ENCODE assay signal across 8 cellular contexts in the genomic region with DNA sequence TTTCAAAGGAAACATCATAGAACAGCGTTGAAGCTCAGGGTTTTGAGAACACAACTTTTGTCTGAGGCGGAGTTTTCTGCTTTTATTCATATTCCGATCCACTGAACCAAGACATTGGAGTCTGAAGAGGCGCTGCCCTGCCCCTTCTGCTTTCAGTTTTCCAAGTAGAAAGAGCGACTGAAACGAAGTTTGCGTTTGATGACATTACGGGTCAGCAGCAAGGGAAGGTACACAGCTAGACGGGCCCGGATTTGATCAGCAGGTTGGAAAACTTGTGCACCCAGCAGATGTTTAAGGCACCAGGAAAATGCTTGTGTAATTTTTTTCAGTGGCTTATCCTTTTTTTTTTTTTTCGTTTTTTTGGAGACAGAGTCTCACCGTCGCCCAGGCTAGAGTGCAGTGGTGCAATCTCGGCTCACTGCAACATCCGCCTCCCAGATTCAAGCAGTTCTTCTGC. TPM values are rescaled to one million over a fixed set of nuclear protein-coding genes. Genes with fewer than 3 reads are reported as not detected.
DNase-seq lines count a peak whose midpoint lies in the region; ATAC-seq and TF ChIP-seq lines count a peak whose summit lies in the region.

No MANE protein-coding gene starts in this region.

- WGBS in mammary epithelial cell (ENCODE audit: low coverage, missing lambda C conversion rate), result 82% methylated on average over 12 of the region's 15 CpGs

- H3K4me3 ChIP-seq in mammary epithelial cell (replicated peaks in 1 of 3; ENCODE audit: insufficient read depth in 1 of 3, low read depth in 2 of 3, low read length in 3 of 3) (no peak overlapping the region), muscle layer of colon (ENCODE audit: low read depth in 1 of 2, low read length in 2 of 2) (no peak overlapping the region)

- H3K4me1 Mint-ChIP-seq in activated naive CD4-positive, alpha-beta T cell treated with anti-CD3 and anti-CD28 coated beads, Interleukin-2, amount 10 ng/mL, durations not matched to agents 7 days and 5 days, result peaks cover 74% of the 10 kb centered on the region
- peaks cover 36% of the 10 kb centered on the region for H3K4me1 Mint-ChIP-seq in type B pancreatic cell (ENCODE audit: unreplicated experiment)

- H3K9me3 ChIP-seq in mammary epithelial cell (replicated peaks; ENCODE audit: insufficient read depth, low read length), result no peaks in the 10 kb centered on the region
- no peaks in the 10 kb centered on the region for H3K9me3 ChIP-seq in muscle layer of colon (ENCODE audit: low read length)

- CTCF ChIA-PET in activated naive CD4-positive, alpha-beta T cell treated with anti-CD3 and anti-CD28 coated beads, Interleukin-2, amount 10 ng/mL, durations not matched to agents 7 days and 5 days (lab: Charles Lee), result interaction anchor here (1.1 to 5.4 kb wide), 5 partner anchors 11 to 45 kb away, joined by 5 to 22 read pairs (median 7); no protein-coding TSS in a partner anchor
- CTCF ChIA-PET in mammary epithelial cell (lab: Charles Lee; ENCODE audit: low non-redundant PET), result no interaction called here

- TF ChIP-seq CTCF in mammary epithelial cell (conservative IDR thresholded peaks at IDR 0.05 in 1 of 2, IDR thresholded peaks at IDR 0.05 in 1 of 2; ENCODE audit: extremely low read depth in 1 of 2, insufficient read depth in 1 of 2, low read depth in 1 of 2, low read length in 2 of 2), result no peak
- no peak for TF ChIP-seq CTCF in type B pancreatic cell (conservative IDR thresholded peaks at IDR 0.05)

- dilution Hi-C loops in mammary epithelial cell (cut with HindIII; ENCODE audit: low sequenced_read_pairs), result loop anchor here (10.0 kb wide), 2 partner anchors 58 to 338 kb away; no protein-coding TSS in a partner anchor

- H3K4me3 Mint-ChIP-seq in activated naive CD4-positive, alpha-beta T cell treated with anti-CD3 and anti-CD28 coated beads, Interleukin-2, amount 10 ng/mL, durations not matched to agents 7 days and 5 days, result peak overlapping the region; percentile 70
- peak overlapping the region; percentile 37 for H3K4me3 Mint-ChIP-seq in type B pancreatic cell

- no peaks in the 10 kb centered on the region for H3K27me3 ChIP-seq in mammary epithelial cell (ENCODE audit: insufficient read depth, low read length)
- no peaks in the 10 kb centered on the region for H3K27me3 ChIP-seq in muscle layer of colon (ENCODE audit: control insufficient read depth in 1 of 2, insufficient read depth in 2 of 2, low read length in 2 of 2)

- BruUV-seq in mammary epithelial cell (replicated peaks; lab: Mats Ljungman, UMichigan), result TSS peak; percentile 74

- no peaks in the 10 kb centered on the region for H3K27me3 Mint-ChIP-seq in activated naive CD4-positive, alpha-beta T cell treated with anti-CD3 and anti-CD28 coated beads, Interleukin-2, amount 10 ng/mL, durations not matched to agents 7 days and 5 days
- no peaks in the 10 kb centered on the region for H3K27me3 Mint-ChIP-seq in type B pancreatic cell

- H3K36me3 ChIP-seq in mammary epithelial cell (ENCODE audit: insufficient read depth, low read length) (no peaks in the 10 kb centered on the region), muscle layer of colon (ENCODE audit: insufficient read depth, low read length) (peaks cover 5% of the 10 kb centered on the region)

- H3K9ac ChIP-seq in mammary epithelial cell (ENCODE audit: insufficient read depth, low read length) (peak overlapping the region; percentile 99), muscle layer of colon (ENCODE audit: low read length) (no peak overlapping the region)

- no peaks in the 10 kb centered on the region for H3K9me3 Mint-ChIP-seq in activated naive CD4-positive, alpha-beta T cell treated with anti-CD3 and anti-CD28 coated beads, Interleukin-2, amount 10 ng/mL, durations not matched to agents 7 days and 5 days
- no peaks in the 10 kb centered on the region for H3K9me3 Mint-ChIP-seq in type B pancreatic cell

- intact Hi-C loops in mammary epithelial cell (cut with micrococcal nuclease), result loop anchor here (1.0 to 5.0 kb wide), 4 partner anchors 16 to 296 kb away; no protein-coding TSS in a partner anchor

- H3K27ac ChIP-seq in mammary epithelial cell (ENCODE audit: insufficient read depth, low read depth, low read length), result peak overlapping the region; percentile 100
- peak overlapping the region; percentile 93 for H3K27ac ChIP-seq in muscle layer of colon (ENCODE audit: low read depth, low read length)

- H2AFZ ChIP-seq in mammary epithelial cell (ENCODE audit: low read depth, low read length), result no peak overlapping the region

- no peak for ATAC-seq in left lobe of liver

- H4K20me1 ChIP-seq in mammary epithelial cell (ENCODE audit: insufficient read depth, low read length), result no peaks in the 10 kb centered on the region

- H3K4me1 ChIP-seq in mammary epithelial cell (ENCODE audit: insufficient read depth, low read length) (peaks cover 54% of the 10 kb centered on the region), muscle layer of colon (ENCODE audit: insufficient read depth, low read length) (peaks cover 83% of the 10 kb centered on the region)

- no peak for DNase-seq in activated naive CD4-positive, alpha-beta T cell treated with anti-CD3 and anti-CD28 coated beads, Interleukin-2, amount 10 ng/mL, durations not matched to agents 7 days and 5 days
- no peak for DNase-seq in activated naive CD4-positive, alpha-beta T cell (lab: John Stamatoyannopoulos, UW)
- DNase-seq in mammary epithelial cell (no peak), type B pancreatic cell (ENCODE audit: extremely low spot score, unreplicated experiment) (no peak), left lobe of liver (ENCODE audit: low spot score) (no peak)
- DNase-seq in activated CD4-positive, CD25-positive, alpha-beta regulatory T cell (lab: John Stamatoyannopoulos, UW), result no peak
- DNase-seq in central memory CD4-positive, alpha-beta T cell, result no peak

- peak overlapping the region; percentile 95 for H3K27ac Mint-ChIP-seq in activated naive CD4-positive, alpha-beta T cell treated with anti-CD3 and anti-CD28 coated beads, Interleukin-2, amount 10 ng/mL, durations not matched to agents 7 days and 5 days
- peak overlapping the region; percentile 99 for H3K27ac Mint-ChIP-seq in type B pancreatic cell

- in situ Hi-C loops in mammary epithelial cell (cut with MboI; ENCODE audit: low sequenced_read_pairs in 2 of 2), result no loop called here

- peaks cover 27% of the 10 kb centered on the region for H3K36me3 Mint-ChIP-seq in activated naive CD4-positive, alpha-beta T cell treated with anti-CD3 and anti-CD28 coated beads, Interleukin-2, amount 10 ng/mL, durations not matched to agents 7 days and 5 days
- H3K36me3 Mint-ChIP-seq in type B pancreatic cell, result peaks cover 9% of the 10 kb centered on the region

- peak overlapping the region; percentile 83 for H3K4me2 ChIP-seq in mammary epithelial cell (ENCODE audit: insufficient read depth, low read depth, low read length)

- H3K79me2 ChIP-seq in mammary epithelial cell (ENCODE audit: insufficient read depth, low read length), result peaks cover 80% of the 10 kb centered on the region

RNA-seq across cellular contexts. Expression of a gene that starts 0.7 kb away (rescaled TPM):
- total RNA-seq in mammary epithelial cell (100 to 1,000 TPM; 135 to 191 TPM), type B pancreatic cell (ENCODE audit: low replicate concordance) (121 and 146 TPM in 2 replicates), left lobe of liver (41.5 TPM)
- 176 TPM for polyA plus RNA-seq in mammary epithelial cell
- 160 TPM for polyA minus RNA-seq in mammary epithelial cell

RNA-seq across cellular contexts. Expression of a gene that starts 43.4 kb away (rescaled TPM):
- total RNA-seq in mammary epithelial cell, result 10 to 100 TPM; 26.0 to 40.8 TPM
- 28.5 TPM for polyA plus RNA-seq in mammary epithelial cell
- polyA minus RNA-seq in mammary epithelial cell, result 24.8 TPM
- 46.3 and 50.0 TPM in 2 replicates for total RNA-seq in type B pancreatic cell (ENCODE audit: low replicate concordance)
- total RNA-seq in left lobe of liver, result 38.2 TPM
